ENCODE assay signal across 19 cellular contexts in genomic region chr9:121618504-121618903, GRCh38. TPM values are rescaled to one million over a fixed set of nuclear protein-coding genes. Genes with fewer than 3 reads are reported as not detected.
A peak's percentile ranks its signal among the peaks of the same experiment; 100 is the strongest.
DNase-seq lines count a peak whose midpoint lies in the region; ATAC-seq and TF ChIP-seq lines count a peak whose summit lies in the region.
"Had no signal": no experiment of that assay in that cellular context is flagged by ENCODE, and none has a peak within 500 bp of the region (broad histone marks: within the 10 kb centered on the region; RNA-seq: fewer than 3 reads in every experiment).

No MANE protein-coding gene starts in this region.

- intact Hi-C loops in left ventricle myocardium inferior (cut with micrococcal nuclease) (loop anchor here (10.0 kb wide), 1 partner anchor 64 kb away; no protein-coding TSS in a partner anchor), left ventricle myocardium superior (cut with micrococcal nuclease) (no loop called here), psoas muscle (cut with DNase I) (no loop called here)

- ATAC-seq in left ventricle myocardium superior: no peak
- ATAC-seq in psoas muscle: no peak
- no peak for ATAC-seq in HG03039 (IDR thresholded peaks at IDR 0.05; ENCODE audit: unreplicated experiment)
- ATAC-seq: A549, HepG2 had no signal

- no peak overlapping the region for H3K4me3 ChIP-seq in left ventricle myocardium inferior
- H3K4me3 ChIP-seq in psoas muscle: no peak overlapping the region
- H3K4me3 ChIP-seq: A549 had no signal

- H3K9me3 ChIP-seq in left ventricle myocardium inferior (replicated peaks) (no peaks in the 10 kb centered on the region), psoas muscle (no peaks in the 10 kb centered on the region)
- H3K9me3 ChIP-seq: A549 had no signal

- H3K27me3 ChIP-seq in left ventricle myocardium inferior (ENCODE audit: low read depth) (no peaks in the 10 kb centered on the region), psoas muscle (ENCODE audit: insufficient read depth in 3 of 3, low read length in 2 of 3) (no peaks in the 10 kb centered on the region)

- DNase-seq in NCI-H82 (lab: John Stamatoyannopoulos, UW): peak; percentile 21
- no peak for DNase-seq in NCI-H82 treated with DMSO at 0.1 percent for 48 hours (lab: John Stamatoyannopoulos, UW; ENCODE audit: unreplicated experiment)
- DNase-seq in left ventricle myocardium inferior: no peak
- no peak for DNase-seq in left ventricle myocardium superior
- DNase-seq in psoas muscle: no peak
- no peak for DNase-seq in COR-L47 (lab: John Stamatoyannopoulos, UW)
- DNase-seq: AML-193; CD4-positive, alpha-beta T cell; DMS153; DMS79 treated with DMSO at 0.1 percent for 48 hours; GF-D8; GOT3; H7 had no signal

- WGBS in psoas muscle, 3 donors: 81 to 91% (median 87%) methylated on average over 9 of the region's 9 CpGs

- H3K36me3 ChIP-seq in left ventricle myocardium inferior (no peaks in the 10 kb centered on the region), psoas muscle (ENCODE audit: insufficient read depth in 1 of 2, low read depth in 1 of 2) (no peaks in the 10 kb centered on the region)

- H3K27ac ChIP-seq in left ventricle myocardium inferior (replicated peaks): peak overlapping the region; percentile 92
- H3K27ac ChIP-seq in psoas muscle: peak overlapping the region; percentile 86
- H3K27ac ChIP-seq: 22Rv1, A549, C4-2B had no signal

- H3K4me1 ChIP-seq in left ventricle myocardium inferior (peaks cover 94% of the 10 kb centered on the region), psoas muscle (peaks cover 63% of the 10 kb centered on the region)

- TF ChIP-seq CTCF in left ventricle myocardium inferior (IDR thresholded peaks at IDR 0.05; ENCODE audit: borderline replicate concordance) (no peak), psoas muscle (IDR thresholded peaks at IDR 0.05) (no peak)

RNA-seq across cellular contexts. Expression of gene DAB2IP, which starts 32.9 kb away (rescaled TPM):
- total RNA-seq in left ventricle myocardium inferior: 50.7 TPM
- 54.8 TPM for total RNA-seq in left ventricle myocardium superior
- 10 to 100 TPM; 33.4 to 66.2 (median 50.7) TPM for total RNA-seq in psoas muscle
- 10 to 100 TPM; 14.1 to 18.7 (median 14.4) TPM for polyA plus RNA-seq in psoas muscle
- polyA plus RNA-seq: IgD-negative memory B cell had no signal
